In genomic region chr1:32716312-32717126, GRCh38 we compare ENCODE assay signal across 8 cellular contexts. TPM values are rescaled to one million over a fixed set of nuclear protein-coding genes. Genes with fewer than 3 reads are reported as not detected.
DNase-seq lines count a peak whose midpoint lies in the region; ATAC-seq lines count a peak whose summit lies in the region.

No MANE protein-coding gene starts in this region.

- ATAC-seq in HG02642 (IDR thresholded peaks at IDR 0.05; ENCODE audit: poor library complexity, unreplicated experiment) (peak; percentile 56), left cardiac atrium (peak; percentile 67 to 82), HG02623 (IDR thresholded peaks at IDR 0.05; ENCODE audit: unreplicated experiment) (no peak)

- DNase-seq in D341Med (ENCODE audit: low spot score), result peak; percentile 69
- peak; percentile 36 for DNase-seq in NCI-H460 (ENCODE audit: extremely low read depth, low read depth)
- DNase-seq in activated CD4-positive, alpha-beta T cell treated with anti-CD3 and anti-CD28 coated beads, Interleukin-2, amount 50 U/mL, for 48 hours, result peak; percentile 70 to 74
- peak; percentile 69 for DNase-seq in left cardiac atrium
- no peak for DNase-seq in MV-4-11 (lab: John Stamatoyannopoulos, UW)

- no peak overlapping the region for H3K4me3 ChIP-seq in skin epidermis

- H3K27ac ChIP-seq in skin epidermis, result peak overlapping the region in 19 of 21 experiments; percentile 43 to 86 (median 75)

- intact Hi-C loops in left cardiac atrium (cut with DNase I), result no loop called here

RNA-seq across cellular contexts. Expression of gene SYNC, which starts 13.9 kb away (rescaled TPM):
- 1.4 and 1.7 TPM in 2 replicates for total RNA-seq in NCI-H460 (2014; rRNA removed; shearing (Covaris generic))
- 0.86 and 1.3 TPM in 2 replicates for polyA plus RNA-seq in NCI-H460 (2014; cell fraction: nucleus; rRNA removed)
- 10 to 100 TPM; 14.5 to 15.8 TPM for total RNA-seq in left cardiac atrium
